1 cellular context compared by ENCODE assay signal in the genomic region with DNA sequence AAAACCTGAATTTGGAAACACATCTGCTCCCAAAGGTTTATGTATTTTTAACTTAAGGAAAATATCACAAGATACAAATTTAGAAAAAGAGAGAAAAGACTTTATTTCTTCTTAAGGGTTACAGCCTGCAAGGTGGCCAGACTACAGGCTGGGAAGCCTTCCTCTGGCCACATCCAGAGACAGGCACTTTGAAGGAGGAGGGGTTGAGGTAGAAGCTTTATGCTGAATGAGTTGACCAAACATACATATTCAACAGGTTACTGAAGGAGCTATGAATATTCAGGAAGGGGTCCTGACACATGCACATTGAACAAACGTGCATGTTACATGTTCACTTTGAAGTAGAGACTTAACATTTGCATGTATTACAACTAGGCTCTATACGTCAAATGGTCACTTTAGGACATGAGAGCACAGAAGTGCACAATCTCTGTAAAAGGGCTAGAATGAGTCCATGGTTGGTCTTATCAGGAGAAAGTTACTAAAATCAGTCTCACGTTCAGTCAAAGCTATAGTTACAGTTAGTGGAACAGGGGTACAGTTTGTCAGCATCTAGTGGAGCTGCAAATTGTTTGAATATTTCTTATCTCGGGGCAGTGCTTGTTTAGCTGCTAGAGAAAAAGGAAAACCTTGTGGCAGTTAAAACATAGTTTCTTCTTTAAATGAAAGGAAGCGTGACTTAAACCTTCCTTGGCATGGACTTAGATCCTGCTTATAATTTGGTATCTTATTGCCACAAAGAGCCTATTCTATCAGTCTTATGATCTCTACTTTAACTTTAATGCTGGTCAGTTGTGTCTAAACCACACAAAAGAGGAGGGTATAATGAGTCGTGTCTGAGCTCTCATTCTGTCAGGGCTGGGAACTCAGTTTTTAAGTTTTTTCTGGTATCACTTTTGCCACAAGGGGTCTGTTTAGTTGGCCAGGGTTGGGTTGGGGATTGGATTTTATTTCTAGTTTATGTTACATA.
TF ChIP-seq lines count a peak whose summit lies in the region.

No MANE protein-coding gene starts in this region.

TF ChIP-seq in HepG2, 621 proteins besides CTCF, POLR2A, EP300 and RAD21:
- no peak for TF ChIP-seq ZNF674 (CRISPR knock-in tag; IDR thresholded peaks at IDR 0.05; ENCODE audit: low read depth)
